ENCODE assay signal across 1 cellular context in the genomic region with DNA sequence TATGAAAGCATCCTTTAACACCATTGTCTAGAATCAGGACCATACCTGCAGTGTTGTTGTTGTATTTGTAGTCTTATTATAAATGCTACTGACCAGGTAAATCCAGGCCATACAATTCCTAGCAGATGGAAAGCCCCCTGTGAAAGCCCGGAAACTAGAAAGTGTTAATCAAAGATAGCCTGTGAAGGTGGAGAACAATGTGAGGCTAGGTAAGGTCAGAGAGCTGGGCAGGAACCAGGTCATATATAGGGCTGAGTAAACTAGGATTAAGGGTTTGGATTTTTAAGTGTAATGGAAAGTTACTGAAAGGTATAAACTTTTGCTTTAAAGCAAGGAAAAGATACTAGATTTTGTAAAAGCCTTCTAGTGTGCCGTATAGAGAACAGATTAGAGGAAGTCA.
TF ChIP-seq lines count a peak whose summit lies in the region.

No MANE protein-coding gene starts in this region.

TF ChIP-seq in GM23338, 12 proteins besides CTCF, POLR2A, EP300 and RAD21 (continued from another document):
- TF ChIP-seq, protein P1, sequence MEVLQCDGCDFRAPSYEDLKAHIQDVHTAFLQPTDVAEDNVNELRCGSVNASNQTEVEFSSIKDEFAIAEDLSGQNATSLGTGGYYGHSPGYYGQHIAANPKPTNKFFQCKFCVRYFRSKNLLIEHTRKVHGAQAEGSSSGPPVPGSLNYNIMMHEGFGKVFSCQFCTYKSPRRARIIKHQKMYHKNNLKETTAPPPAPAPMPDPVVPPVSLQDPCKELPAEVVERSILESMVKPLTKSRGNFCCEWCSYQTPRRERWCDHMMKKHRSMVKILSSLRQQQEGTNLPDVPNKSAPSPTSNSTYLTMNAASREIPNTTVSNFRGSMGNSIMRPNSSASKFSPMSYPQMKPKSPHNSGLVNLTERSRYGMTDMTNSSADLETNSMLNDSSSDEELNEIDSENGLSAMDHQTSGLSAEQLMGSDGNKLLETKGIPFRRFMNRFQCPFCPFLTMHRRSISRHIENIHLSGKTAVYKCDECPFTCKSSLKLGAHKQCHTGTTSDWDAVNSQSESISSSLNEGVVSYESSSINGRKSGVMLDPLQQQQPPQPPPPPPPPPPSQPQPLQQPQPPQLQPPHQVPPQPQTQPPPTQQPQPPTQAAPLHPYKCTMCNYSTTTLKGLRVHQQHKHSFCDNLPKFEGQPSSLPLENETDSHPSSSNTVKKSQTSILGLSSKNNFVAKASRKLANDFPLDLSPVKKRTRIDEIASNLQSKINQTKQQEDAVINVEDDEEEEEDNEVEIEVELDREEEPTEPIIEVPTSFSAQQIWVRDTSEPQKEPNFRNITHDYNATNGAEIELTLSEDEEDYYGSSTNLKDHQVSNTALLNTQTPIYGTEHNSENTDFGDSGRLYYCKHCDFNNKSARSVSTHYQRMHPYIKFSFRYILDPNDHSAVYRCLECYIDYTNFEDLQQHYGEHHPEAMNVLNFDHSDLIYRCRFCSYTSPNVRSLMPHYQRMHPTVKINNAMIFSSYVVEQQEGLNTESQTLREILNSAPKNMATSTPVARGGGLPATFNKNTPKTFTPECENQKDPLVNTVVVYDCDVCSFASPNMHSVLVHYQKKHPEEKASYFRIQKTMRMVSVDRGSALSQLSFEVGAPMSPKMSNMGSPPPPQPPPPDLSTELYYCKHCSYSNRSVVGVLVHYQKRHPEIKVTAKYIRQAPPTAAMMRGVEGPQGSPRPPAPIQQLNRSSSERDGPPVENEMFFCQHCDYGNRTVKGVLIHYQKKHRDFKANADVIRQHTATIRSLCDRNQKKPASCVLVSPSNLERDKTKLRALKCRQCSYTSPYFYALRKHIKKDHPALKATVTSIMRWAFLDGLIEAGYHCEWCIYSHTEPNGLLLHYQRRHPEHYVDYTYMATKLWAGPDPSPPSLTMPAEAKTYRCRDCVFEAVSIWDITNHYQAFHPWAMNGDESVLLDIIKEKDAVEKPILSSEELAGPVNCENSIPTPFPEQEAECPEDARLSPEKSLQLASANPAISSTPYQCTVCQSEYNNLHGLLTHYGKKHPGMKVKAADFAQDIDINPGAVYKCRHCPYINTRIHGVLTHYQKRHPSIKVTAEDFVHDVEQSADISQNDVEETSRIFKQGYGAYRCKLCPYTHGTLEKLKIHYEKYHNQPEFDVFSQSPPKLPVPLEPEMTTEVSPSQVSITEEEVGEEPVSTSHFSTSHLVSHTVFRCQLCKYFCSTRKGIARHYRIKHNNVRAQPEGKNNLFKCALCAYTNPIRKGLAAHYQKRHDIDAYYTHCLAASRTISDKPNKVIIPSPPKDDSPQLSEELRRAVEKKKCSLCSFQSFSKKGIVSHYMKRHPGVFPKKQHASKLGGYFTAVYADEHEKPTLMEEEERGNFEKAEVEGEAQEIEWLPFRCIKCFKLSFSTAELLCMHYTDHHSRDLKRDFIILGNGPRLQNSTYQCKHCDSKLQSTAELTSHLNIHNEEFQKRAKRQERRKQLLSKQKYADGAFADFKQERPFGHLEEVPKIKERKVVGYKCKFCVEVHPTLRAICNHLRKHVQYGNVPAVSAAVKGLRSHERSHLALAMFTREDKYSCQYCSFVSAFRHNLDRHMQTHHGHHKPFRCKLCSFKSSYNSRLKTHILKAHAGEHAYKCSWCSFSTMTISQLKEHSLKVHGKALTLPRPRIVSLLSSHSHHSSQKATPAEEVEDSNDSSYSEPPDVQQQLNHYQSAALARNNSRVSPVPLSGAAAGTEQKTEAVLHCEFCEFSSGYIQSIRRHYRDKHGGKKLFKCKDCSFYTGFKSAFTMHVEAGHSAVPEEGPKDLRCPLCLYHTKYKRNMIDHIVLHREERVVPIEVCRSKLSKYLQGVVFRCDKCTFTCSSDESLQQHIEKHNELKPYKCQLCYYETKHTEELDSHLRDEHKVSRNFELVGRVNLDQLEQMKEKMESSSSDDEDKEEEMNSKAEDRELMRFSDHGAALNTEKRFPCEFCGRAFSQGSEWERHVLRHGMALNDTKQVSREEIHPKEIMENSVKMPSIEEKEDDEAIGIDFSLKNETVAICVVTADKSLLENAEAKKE (CRISPR knock-in tag; IDR thresholded peaks at IDR 0.05) = no peak
- TF ChIP-seq EZH2 (IDR thresholded peaks at IDR 0.05; ENCODE audit: low read depth, unreplicated experiment) (no peak), JUNB (IDR thresholded peaks at IDR 0.05; ENCODE audit: unreplicated experiment) (no peak), NANOG (IDR thresholded peaks at IDR 0.05; ENCODE audit: borderline replicate concordance) (no peak), EZH2phosphoT487 (IDR thresholded peaks at IDR 0.05; ENCODE audit: unreplicated experiment) (no peak), STAT1 (IDR thresholded peaks at IDR 0.05; ENCODE audit: unreplicated experiment) (no peak)
- TF ChIP-seq, protein P2, sequence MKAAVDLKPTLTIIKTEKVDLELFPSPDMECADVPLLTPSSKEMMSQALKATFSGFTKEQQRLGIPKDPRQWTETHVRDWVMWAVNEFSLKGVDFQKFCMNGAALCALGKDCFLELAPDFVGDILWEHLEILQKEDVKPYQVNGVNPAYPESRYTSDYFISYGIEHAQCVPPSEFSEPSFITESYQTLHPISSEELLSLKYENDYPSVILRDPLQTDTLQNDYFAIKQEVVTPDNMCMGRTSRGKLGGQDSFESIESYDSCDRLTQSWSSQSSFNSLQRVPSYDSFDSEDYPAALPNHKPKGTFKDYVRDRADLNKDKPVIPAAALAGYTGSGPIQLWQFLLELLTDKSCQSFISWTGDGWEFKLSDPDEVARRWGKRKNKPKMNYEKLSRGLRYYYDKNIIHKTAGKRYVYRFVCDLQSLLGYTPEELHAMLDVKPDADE (IDR thresholded peaks at IDR 0.05) = no peak
- TF ChIP-seq, protein P3, sequence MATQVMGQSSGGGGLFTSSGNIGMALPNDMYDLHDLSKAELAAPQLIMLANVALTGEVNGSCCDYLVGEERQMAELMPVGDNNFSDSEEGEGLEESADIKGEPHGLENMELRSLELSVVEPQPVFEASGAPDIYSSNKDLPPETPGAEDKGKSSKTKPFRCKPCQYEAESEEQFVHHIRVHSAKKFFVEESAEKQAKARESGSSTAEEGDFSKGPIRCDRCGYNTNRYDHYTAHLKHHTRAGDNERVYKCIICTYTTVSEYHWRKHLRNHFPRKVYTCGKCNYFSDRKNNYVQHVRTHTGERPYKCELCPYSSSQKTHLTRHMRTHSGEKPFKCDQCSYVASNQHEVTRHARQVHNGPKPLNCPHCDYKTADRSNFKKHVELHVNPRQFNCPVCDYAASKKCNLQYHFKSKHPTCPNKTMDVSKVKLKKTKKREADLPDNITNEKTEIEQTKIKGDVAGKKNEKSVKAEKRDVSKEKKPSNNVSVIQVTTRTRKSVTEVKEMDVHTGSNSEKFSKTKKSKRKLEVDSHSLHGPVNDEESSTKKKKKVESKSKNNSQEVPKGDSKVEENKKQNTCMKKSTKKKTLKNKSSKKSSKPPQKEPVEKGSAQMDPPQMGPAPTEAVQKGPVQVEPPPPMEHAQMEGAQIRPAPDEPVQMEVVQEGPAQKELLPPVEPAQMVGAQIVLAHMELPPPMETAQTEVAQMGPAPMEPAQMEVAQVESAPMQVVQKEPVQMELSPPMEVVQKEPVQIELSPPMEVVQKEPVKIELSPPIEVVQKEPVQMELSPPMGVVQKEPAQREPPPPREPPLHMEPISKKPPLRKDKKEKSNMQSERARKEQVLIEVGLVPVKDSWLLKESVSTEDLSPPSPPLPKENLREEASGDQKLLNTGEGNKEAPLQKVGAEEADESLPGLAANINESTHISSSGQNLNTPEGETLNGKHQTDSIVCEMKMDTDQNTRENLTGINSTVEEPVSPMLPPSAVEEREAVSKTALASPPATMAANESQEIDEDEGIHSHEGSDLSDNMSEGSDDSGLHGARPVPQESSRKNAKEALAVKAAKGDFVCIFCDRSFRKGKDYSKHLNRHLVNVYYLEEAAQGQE (IDR thresholded peaks at IDR 0.05; ENCODE audit: unreplicated experiment) = no peak
